Comparison of ENCODE assay signal across 12 cellular contexts in genomic region chr1:200372095-200372884, GRCh38. TPM values are rescaled to one million over a fixed set of nuclear protein-coding genes. Genes with fewer than 3 reads are reported as not detected.
DNase-seq lines count a peak whose midpoint lies in the region; ATAC-seq lines count a peak whose summit lies in the region.
"Had no signal": no experiment of that assay in that cellular context is flagged by ENCODE, and none has a peak within 500 bp of the region (broad histone marks: within the 10 kb centered on the region; RNA-seq: fewer than 3 reads in every experiment).

No MANE protein-coding gene starts in this region.

- no peak overlapping the region for H3K27ac Mint-ChIP-seq in naive thymus-derived CD4-positive, alpha-beta T cell
- H3K27ac Mint-ChIP-seq: activated naive CD8-positive, alpha-beta T cell treated with anti-CD3 and anti-CD28 coated beads, Interleukin-2, amount 10 ng/mL, durations not matched to agents 7 days and 5 days had no signal

- H3K27me3 ChIP-seq in HUES48 (ENCODE audit: control insufficient read depth, insufficient read depth, low read length) (no peaks in the 10 kb centered on the region), iPS-20b (ENCODE audit: insufficient read depth, low read length) (no peaks in the 10 kb centered on the region)
- no peaks in the 10 kb centered on the region for H3K27me3 ChIP-seq in naive thymus-derived CD4-positive, alpha-beta T cell (ENCODE audit: control insufficient read depth in 2 of 2, insufficient read depth in 2 of 2, low read length in 2 of 2)
- H3K27me3 ChIP-seq: heart left ventricle had no signal

- H3K9ac ChIP-seq in HUES48 (ENCODE audit: low read depth, low read length): no peak overlapping the region
- H3K9ac ChIP-seq in iPS-20b (ENCODE audit: low read depth, low read length): peak overlapping the region; percentile 63; the same call in 1 of the 2 replicates

- CTCF ChIA-PET in naive thymus-derived CD4-positive, alpha-beta T cell (lab: Charles Lee): no interaction called here

- H3K4me3 ChIP-seq in HUES48 (ENCODE audit: low read depth, low read length) (peak overlapping the region; percentile 3; the same call in 1 of the 2 replicates), iPS-20b (ENCODE audit: low read length) (no peak overlapping the region; the same call in 1 of the 2 replicates)
- H3K4me3 ChIP-seq in naive thymus-derived CD4-positive, alpha-beta T cell (ENCODE audit: low read length): no peak overlapping the region
- H3K4me3 ChIP-seq: heart left ventricle had no signal

- DNase-seq in A172 (ENCODE audit: low spot score): peak; percentile 72
- DNase-seq in amniotic stem cell (lab: John Stamatoyannopoulos, UW): peak; percentile 61
- DNase-seq in naive thymus-derived CD4-positive, alpha-beta T cell: no peak
- DNase-seq in G401 (ENCODE audit: low spot score): no peak
- DNase-seq in Kasumi-1 (lab: John Stamatoyannopoulos, UW): no peak
- DNase-seq: activated naive CD8-positive, alpha-beta T cell treated with anti-CD3 and anti-CD28 coated beads, Interleukin-2, amount 10 ng/mL, durations not matched to agents 7 days and 5 days; heart left ventricle; NCI-H146; posterior cingulate gyrus had no signal

- H3K27me3 Mint-ChIP-seq in naive thymus-derived CD4-positive, alpha-beta T cell: peaks cover 0 to 10% (median 0%) of the 10 kb centered on the region in 5 donors
- H3K27me3 Mint-ChIP-seq: activated naive CD8-positive, alpha-beta T cell treated with anti-CD3 and anti-CD28 coated beads, Interleukin-2, amount 10 ng/mL, durations not matched to agents 7 days and 5 days had no signal

- H3K9me3 ChIP-seq in HUES48 (ENCODE audit: control insufficient read depth, insufficient read depth, low read length): no peaks in the 10 kb centered on the region
- H3K9me3 ChIP-seq in iPS-20b (ENCODE audit: insufficient read depth, low read depth, low read length): no peaks in the 10 kb centered on the region
- no peaks in the 10 kb centered on the region for H3K9me3 ChIP-seq in naive thymus-derived CD4-positive, alpha-beta T cell (ENCODE audit: control insufficient read depth in 2 of 3, low read length in 3 of 3)
- H3K9me3 ChIP-seq: heart left ventricle had no signal

- H3K4me1 ChIP-seq in HUES48 (ENCODE audit: control insufficient read depth, insufficient read depth, low read length) (peaks cover 76% of the 10 kb centered on the region), iPS-20b (ENCODE audit: insufficient read depth, low read length) (peaks cover 57% of the 10 kb centered on the region)
- H3K4me1 ChIP-seq in naive thymus-derived CD4-positive, alpha-beta T cell (ENCODE audit: control insufficient read depth in 2 of 2, insufficient read depth in 2 of 2, low read length in 2 of 2): no peaks in the 10 kb centered on the region

- no peak for ATAC-seq in naive thymus-derived CD4-positive, alpha-beta T cell
- ATAC-seq in GM18868 (IDR thresholded peaks at IDR 0.05; ENCODE audit: unreplicated experiment): no peak
- ATAC-seq: heart left ventricle had no signal

- peaks cover 0 to 6% (median 0%) of the 10 kb centered on the region in 11 donors for H3K9me3 Mint-ChIP-seq in naive thymus-derived CD4-positive, alpha-beta T cell

- peaks cover 8% of the 10 kb centered on the region; the same call in 1 of the 2 replicates for H3K36me3 ChIP-seq in HUES48 (ENCODE audit: control insufficient read depth, insufficient read depth, low read length)
- H3K36me3 ChIP-seq in iPS-20b (ENCODE audit: insufficient read depth, low read depth, low read length): peaks cover 14% of the 10 kb centered on the region; the same call in 1 of the 2 replicates
- no peaks in the 10 kb centered on the region for H3K36me3 ChIP-seq in naive thymus-derived CD4-positive, alpha-beta T cell (ENCODE audit: control insufficient read depth in 2 of 3, insufficient read depth in 3 of 3, low read length in 3 of 3)
- H3K36me3 ChIP-seq: heart left ventricle had no signal

- in situ Hi-C loops in G401 (cut with HindIII; ENCODE audit: low sequenced_read_pairs): no loop called here

- H3K27ac ChIP-seq in HUES48 (ENCODE audit: low read depth, low read length) (peak overlapping the region; percentile 90), iPS-20b (ENCODE audit: low read length) (peak overlapping the region; percentile 21)
- no peak overlapping the region for H3K27ac ChIP-seq in naive thymus-derived CD4-positive, alpha-beta T cell (ENCODE audit: low read depth, low read length)
- H3K27ac ChIP-seq: heart left ventricle had no signal

- H3K4me3 Mint-ChIP-seq in naive thymus-derived CD4-positive, alpha-beta T cell: no peak overlapping the region
- H3K4me3 Mint-ChIP-seq: activated naive CD8-positive, alpha-beta T cell treated with anti-CD3 and anti-CD28 coated beads, Interleukin-2, amount 10 ng/mL, durations not matched to agents 7 days and 5 days had no signal

- POLR2A ChIA-PET in naive thymus-derived CD4-positive, alpha-beta T cell (lab: Charles Lee): no interaction called here

- intact Hi-C loops in naive thymus-derived CD4-positive, alpha-beta T cell (cut with micrococcal nuclease): no loop called here

- H3K36me3 Mint-ChIP-seq in naive thymus-derived CD4-positive, alpha-beta T cell: peaks cover 0 to 19% (median 10%) of the 10 kb centered on the region in 5 donors

- H3K4me1 Mint-ChIP-seq in naive thymus-derived CD4-positive, alpha-beta T cell: peaks cover 0 to 6% (median 0%) of the 10 kb centered on the region in 7 donors

RNA-seq across cellular contexts. Expression of gene ZNF281, which starts 37.5 kb away (rescaled TPM):
- total RNA-seq in A172 (2014; rRNA removed; shearing (Covaris generic)): 17.1 and 19.1 TPM in 2 replicates
- total RNA-seq in naive thymus-derived CD4-positive, alpha-beta T cell: 10 to 100 TPM; 16.3 to 27.6 (median 25.8) TPM
- 10 to 100 TPM; 28.1 to 35.3 TPM for polyA plus RNA-seq in naive thymus-derived CD4-positive, alpha-beta T cell
- total RNA-seq in G401 (2014; rRNA removed; shearing (Covaris generic)): 15.0 and 20.5 TPM in 2 replicates

Comparison
In these comparisons a context has a peak if more than half of its experiments do, and no peak if none do; other contexts are left out.
1. DNase-seq: peak in A172 (single experiment) and amniotic stem cell (single experiment); none in naive thymus-derived CD4-positive, alpha-beta T cell (0 of 9), G401 (single experiment) and Kasumi-1 (0 of 2).